1 cellular context compared by ENCODE assay signal in the genomic region with DNA sequence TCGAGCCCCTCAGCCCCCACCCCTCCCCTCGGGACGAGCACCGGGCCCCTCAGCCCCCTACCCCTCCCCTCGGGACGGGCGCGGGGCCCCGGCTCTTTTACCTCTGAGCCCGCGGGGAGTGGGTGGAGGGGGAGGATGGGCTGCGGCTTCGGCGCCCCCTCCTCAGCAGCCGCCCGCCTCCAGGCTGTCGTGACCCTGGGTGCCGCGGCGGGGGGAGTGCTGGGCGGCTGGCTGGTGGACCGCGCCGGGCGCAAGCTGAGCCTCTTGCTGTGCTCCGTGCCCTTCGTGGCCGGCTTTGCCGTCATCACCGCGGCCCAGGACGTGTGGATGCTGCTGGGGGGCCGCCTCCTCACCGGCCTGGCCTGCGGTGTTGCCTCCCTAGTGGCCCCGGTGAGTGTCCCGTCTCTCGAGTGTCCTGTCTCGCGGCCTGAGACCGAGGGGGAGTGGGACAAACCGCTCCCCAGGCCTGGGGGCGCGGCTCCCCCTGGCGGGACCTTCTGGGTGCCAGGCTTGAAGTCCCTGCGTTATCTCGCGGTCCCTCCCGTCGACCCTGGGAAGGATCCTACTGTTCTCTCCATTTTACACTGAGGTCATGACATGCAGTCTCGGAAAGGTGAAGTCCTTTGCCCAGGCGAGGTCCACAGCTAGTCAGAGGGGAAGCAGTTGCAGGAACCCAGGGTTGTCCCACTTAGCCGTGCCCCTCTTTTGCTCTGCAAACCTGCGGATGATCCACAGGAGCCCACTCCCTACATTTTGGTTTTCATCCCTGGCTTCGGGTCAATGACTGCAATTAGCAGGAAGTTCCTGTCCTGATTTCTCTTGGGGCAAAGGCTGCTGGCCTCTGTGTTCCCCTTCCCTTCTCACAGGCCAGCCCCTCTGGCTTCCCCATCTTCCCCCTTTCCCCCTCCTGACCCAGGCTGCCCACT.
TF ChIP-seq lines count a peak whose summit lies in the region.

No MANE protein-coding gene starts in this region.

TF ChIP-seq in K562, 482 proteins besides CTCF, POLR2A, EP300 and RAD21:
- TF ChIP-seq RB1 (IDR thresholded peaks at IDR 0.05; ENCODE audit: low read depth) (peak; percentile 41; the same call in 1 of the 2 replicates), ZBTB7A (IDR thresholded peaks at IDR 0.05; ENCODE audit: borderline replicate concordance, control insufficient read depth, low read depth, low read length) (peak; percentile 69), TAL1 (IDR thresholded peaks at IDR 0.05) (no peak), GABPB1 (CRISPR knock-in tag; IDR thresholded peaks at IDR 0.05) (0 out of 2 replicates have a peak, but pooled peaks have one; percentile 9), ZBED1 (IDR thresholded peaks at IDR 0.05) (no peak), EGR1 (conservative IDR thresholded peaks at IDR 0.05) (0 out of 2 replicates have a peak, but pooled peaks have one; percentile 41), ZNF780A (CRISPR knock-in tag; IDR thresholded peaks at IDR 0.05) (no peak), KLF6 (CRISPR knock-in tag; IDR thresholded peaks at IDR 0.05; ENCODE audit: borderline replicate concordance) (no peak)
- TF ChIP-seq, protein P1, sequence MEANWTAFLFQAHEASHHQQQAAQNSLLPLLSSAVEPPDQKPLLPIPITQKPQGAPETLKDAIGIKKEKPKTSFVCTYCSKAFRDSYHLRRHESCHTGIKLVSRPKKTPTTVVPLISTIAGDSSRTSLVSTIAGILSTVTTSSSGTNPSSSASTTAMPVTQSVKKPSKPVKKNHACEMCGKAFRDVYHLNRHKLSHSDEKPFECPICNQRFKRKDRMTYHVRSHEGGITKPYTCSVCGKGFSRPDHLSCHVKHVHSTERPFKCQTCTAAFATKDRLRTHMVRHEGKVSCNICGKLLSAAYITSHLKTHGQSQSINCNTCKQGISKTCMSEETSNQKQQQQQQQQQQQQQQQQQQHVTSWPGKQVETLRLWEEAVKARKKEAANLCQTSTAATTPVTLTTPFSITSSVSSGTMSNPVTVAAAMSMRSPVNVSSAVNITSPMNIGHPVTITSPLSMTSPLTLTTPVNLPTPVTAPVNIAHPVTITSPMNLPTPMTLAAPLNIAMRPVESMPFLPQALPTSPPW (CRISPR knock-in tag; IDR thresholded peaks at IDR 0.05), result peak; percentile 39; the same call in 1 of the 2 replicates
- TF ChIP-seq, protein P2, sequence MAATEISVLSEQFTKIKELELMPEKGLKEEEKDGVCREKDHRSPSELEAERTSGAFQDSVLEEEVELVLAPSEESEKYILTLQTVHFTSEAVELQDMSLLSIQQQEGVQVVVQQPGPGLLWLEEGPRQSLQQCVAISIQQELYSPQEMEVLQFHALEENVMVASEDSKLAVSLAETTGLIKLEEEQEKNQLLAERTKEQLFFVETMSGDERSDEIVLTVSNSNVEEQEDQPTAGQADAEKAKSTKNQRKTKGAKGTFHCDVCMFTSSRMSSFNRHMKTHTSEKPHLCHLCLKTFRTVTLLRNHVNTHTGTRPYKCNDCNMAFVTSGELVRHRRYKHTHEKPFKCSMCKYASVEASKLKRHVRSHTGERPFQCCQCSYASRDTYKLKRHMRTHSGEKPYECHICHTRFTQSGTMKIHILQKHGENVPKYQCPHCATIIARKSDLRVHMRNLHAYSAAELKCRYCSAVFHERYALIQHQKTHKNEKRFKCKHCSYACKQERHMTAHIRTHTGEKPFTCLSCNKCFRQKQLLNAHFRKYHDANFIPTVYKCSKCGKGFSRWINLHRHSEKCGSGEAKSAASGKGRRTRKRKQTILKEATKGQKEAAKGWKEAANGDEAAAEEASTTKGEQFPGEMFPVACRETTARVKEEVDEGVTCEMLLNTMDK (IDR thresholded peaks at IDR 0.05; ENCODE audit: borderline replicate concordance, insufficient read depth, low read depth, low read length, poor library complexity, severe bottlenecking), result peak; percentile 44
- TF ChIP-seq, protein P3, sequence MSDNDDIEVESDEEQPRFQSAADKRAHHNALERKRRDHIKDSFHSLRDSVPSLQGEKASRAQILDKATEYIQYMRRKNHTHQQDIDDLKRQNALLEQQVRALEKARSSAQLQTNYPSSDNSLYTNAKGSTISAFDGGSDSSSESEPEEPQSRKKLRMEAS (CRISPR knock-in tag; IDR thresholded peaks at IDR 0.05), result 0 out of 2 replicates have a peak, but pooled peaks have one; percentile 29
